Comparison of ENCODE assay signal across 33 cellular contexts in the genomic region with DNA sequence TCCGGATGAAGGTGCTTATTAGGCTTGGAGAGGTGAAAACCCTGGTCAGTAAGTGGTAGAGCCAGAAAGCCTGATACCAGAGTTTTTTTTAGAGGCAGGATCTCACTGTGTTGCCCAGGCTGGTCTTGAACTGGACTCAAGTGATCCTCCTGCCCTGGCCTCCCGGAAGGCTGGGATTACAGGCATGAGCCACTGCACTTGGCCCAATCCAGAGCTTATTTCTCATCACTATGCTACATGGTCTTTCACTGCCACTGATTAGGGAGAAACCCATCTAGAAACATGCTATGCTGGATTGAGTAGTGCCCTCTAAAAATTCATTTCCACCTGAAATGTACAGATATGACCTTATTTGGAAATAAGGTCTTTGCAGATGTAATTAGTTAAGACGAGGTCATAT. TPM values are rescaled to one million over a fixed set of nuclear protein-coding genes. Genes with fewer than 3 reads are reported as not detected.
"Had no signal": no experiment of that assay in that cellular context is flagged by ENCODE, and none has a peak within 500 bp of the region (broad histone marks: within the 10 kb centered on the region; RNA-seq: fewer than 3 reads in every experiment).

No MANE protein-coding gene starts in this region.

- H3K36me3 ChIP-seq: thoracic aorta, thyroid gland, uterus, vagina had no signal

- ATAC-seq: stimulated activated effector memory CD8-positive, alpha-beta T cell treated with anti-CD3 and anti-CD28 coated beads, Interleukin-12 subunit alpha, Interleukin-12 subunit beta, amount 100 ng/mL, for 72 hours; stimulated activated memory B cell treated with anti-CD40 and anti-IgM and Interleukin-4, amounts not matched to agents 10 μg/mL and 1 μg/mL and 100 μg/mL, for 72 hours; stimulated activated naive B cell treated with anti-CD40 and anti-IgM and Interleukin-4, amounts not matched to agents 10 μg/mL and 1 μg/mL and 100 μg/mL, for 72 hours; stimulated activated naive CD8-positive, alpha-beta T cell treated with anti-CD3 and anti-CD28 coated beads, Interleukin-15, amount 100 ng/mL, for 72 hours; stimulated activated naive CD8-positive, alpha-beta T cell treated with anti-CD3 and anti-CD28 coated beads, Interleukin-15, Interleukin-2, amounts not matched to agents 100 U/mL and 50 U/mL, for 24 hours; upper lobe of right lung had no signal

- H3K4me1 ChIP-seq: stomach, testis, thyroid gland, tibial artery, tibial nerve, transverse colon, upper lobe of left lung, upper lobe of right lung, uterus had no signal

- H3K4me3 Mint-ChIP-seq: stimulated activated effector memory CD8-positive, alpha-beta T cell treated with anti-CD3 and anti-CD28 coated beads, Interleukin-12 subunit alpha, Interleukin-12 subunit beta, amount 100 ng/mL, for 72 hours; stimulated activated memory B cell treated with anti-CD40 and anti-IgM and Interleukin-4, amounts not matched to agents 10 μg/mL and 1 μg/mL and 100 μg/mL, for 72 hours; stimulated activated naive B cell treated with anti-CD40 and anti-IgM and Interleukin-4, amounts not matched to agents 10 μg/mL and 1 μg/mL and 100 μg/mL, for 72 hours; stimulated activated naive CD8-positive, alpha-beta T cell treated with anti-CD3 and anti-CD28 coated beads, Interleukin-15, amount 100 ng/mL, for 72 hours; stimulated activated naive CD8-positive, alpha-beta T cell treated with anti-CD3 and anti-CD28 coated beads, Interleukin-15, Interleukin-2, amounts not matched to agents 100 ng/mL and 50 ng/mL, for 24 hours; type B pancreatic cell had no signal

- H3K4me1 Mint-ChIP-seq: stimulated activated memory B cell treated with anti-CD40 and anti-IgM and Interleukin-4, amounts not matched to agents 10 μg/mL and 1 μg/mL and 100 μg/mL, for 72 hours; stimulated activated naive B cell treated with anti-CD40 and anti-IgM and Interleukin-4, amounts not matched to agents 10 μg/mL and 1 μg/mL and 100 μg/mL, for 72 hours; stimulated activated naive CD8-positive, alpha-beta T cell treated with anti-CD3 and anti-CD28 coated beads, Interleukin-15, amount 100 ng/mL, for 72 hours had no signal

- DNase-seq: stimulated activated CD4-positive, alpha-beta T cell treated with anti-CD3 and anti-CD28 coated beads, Interleukin-2, amount 100 ng/mL, for 48 hours; stimulated activated CD4-positive, alpha-beta T cell treated with anti-CD3 and anti-CD28 coated beads, Interleukin-4, amount 100 ng/mL, for 1 hour; stimulated activated CD4-positive, alpha-beta T cell treated with anti-CD3 and anti-CD28 coated beads, Interleukin-4, amount 100 ng/mL, for 24 hours; stimulated activated CD4-positive, alpha-beta T cell treated with anti-CD3 and anti-CD28 coated beads, Interleukin-4, amount 100 ng/mL, for 4 hours; stimulated activated CD8-positive, alpha-beta memory T cell treated with anti-CD3 and anti-CD28 coated beads, Interleukin-4, amount 100 ng/mL, for 48 hours; stimulated activated naive B cell treated with anti-CD40 and anti-IgM and Interleukin-4, amounts not matched to agents 10 μg/mL and 1 μg/mL and 100 μg/mL, for 72 hours; stimulated activated naive CD4-positive, alpha-beta T cell; stimulated activated naive CD4-positive, alpha-beta T cell treated with Interleukin-2 at 50 U/mL for 16 hours; stimulated activated naive CD8-positive, alpha-beta T cell treated with anti-CD3 and anti-CD28 coated beads, Interleukin-15, amount 100 ng/mL, for 72 hours; stimulated activated naive CD8-positive, alpha-beta T cell treated with anti-CD3 and anti-CD28 coated beads, Interleukin-15, Interleukin-2, amounts not matched to agents 100 U/mL and 50 U/mL, for 24 hours; stomach; substantia nigra; testis; thyroid gland; tibial artery; transverse colon; trophoblast cell; upper lobe of left lung; upper lobe of right lung; uterus had no signal

- FAIRE-seq: urothelium cell line had no signal

- H3K27me3 ChIP-seq: stomach, suprapubic skin, testis, thyroid gland, tibial artery, tibial nerve, transverse colon, upper lobe of left lung, upper lobe of right lung, uterus, vagina had no signal

- H3K27ac ChIP-seq: stomach, suprapubic skin, testis, thoracic aorta, thyroid gland, tibial artery, tibial nerve, transverse colon, upper lobe of left lung, upper lobe of right lung, uterus, vagina had no signal

- H3K27me3 Mint-ChIP-seq: stimulated activated memory B cell treated with anti-CD40 and anti-IgM and Interleukin-4, amounts not matched to agents 10 μg/mL and 1 μg/mL and 100 μg/mL, for 72 hours; stimulated activated naive B cell treated with anti-CD40 and anti-IgM and Interleukin-4, amounts not matched to agents 10 μg/mL and 1 μg/mL and 100 μg/mL, for 72 hours; stimulated activated naive CD8-positive, alpha-beta T cell treated with anti-CD3 and anti-CD28 coated beads, Interleukin-15, Interleukin-2, amounts not matched to agents 100 ng/mL and 50 ng/mL, for 24 hours; type B pancreatic cell had no signal

- H3K27ac Mint-ChIP-seq: stimulated activated effector memory CD8-positive, alpha-beta T cell treated with anti-CD3 and anti-CD28 coated beads, Interleukin-12 subunit alpha, Interleukin-12 subunit beta, amount 100 ng/mL, for 72 hours; stimulated activated memory B cell treated with anti-CD40 and anti-IgM and Interleukin-4, amounts not matched to agents 10 μg/mL and 1 μg/mL and 100 μg/mL, for 72 hours; stimulated activated naive B cell treated with anti-CD40 and anti-IgM and Interleukin-4, amounts not matched to agents 10 μg/mL and 1 μg/mL and 100 μg/mL, for 72 hours; stimulated activated naive CD8-positive, alpha-beta T cell treated with anti-CD3 and anti-CD28 coated beads, Interleukin-15, amount 100 ng/mL, for 72 hours; stimulated activated naive CD8-positive, alpha-beta T cell treated with anti-CD3 and anti-CD28 coated beads, Interleukin-15, Interleukin-2, amounts not matched to agents 100 ng/mL and 50 ng/mL, for 24 hours; type B pancreatic cell had no signal

- H3K9me3 Mint-ChIP-seq: stimulated activated effector memory CD8-positive, alpha-beta T cell treated with anti-CD3 and anti-CD28 coated beads, Interleukin-12 subunit alpha, Interleukin-12 subunit beta, amount 100 ng/mL, for 72 hours; type B pancreatic cell had no signal

- H3K9me3 ChIP-seq: stomach, suprapubic skin, testis, thoracic aorta, thyroid gland, tibial artery, tibial nerve, transverse colon, upper lobe of right lung, uterus, vagina had no signal

- H3K4me3 ChIP-seq: stomach, suprapubic skin, testis, thoracic aorta, thyroid gland, tibial artery, tibial nerve, transverse colon, upper lobe of left lung, upper lobe of right lung, uterus, vagina had no signal

RNA-seq across cellular contexts. Expression of a gene that starts 28.4 kb away (rescaled TPM):
- total RNA-seq: stomach, subcutaneous adipose tissue, temporal lobe, thoracic aorta, thyroid gland, transverse colon, upper lobe of left lung, upper lobe of right lung, ureter, urinary bladder, uterus, vagina had no signal
- polyA plus RNA-seq: stomach, urinary bladder had no signal
